Comparison of ENCODE assay signal across 13 cellular contexts in the genomic region with DNA sequence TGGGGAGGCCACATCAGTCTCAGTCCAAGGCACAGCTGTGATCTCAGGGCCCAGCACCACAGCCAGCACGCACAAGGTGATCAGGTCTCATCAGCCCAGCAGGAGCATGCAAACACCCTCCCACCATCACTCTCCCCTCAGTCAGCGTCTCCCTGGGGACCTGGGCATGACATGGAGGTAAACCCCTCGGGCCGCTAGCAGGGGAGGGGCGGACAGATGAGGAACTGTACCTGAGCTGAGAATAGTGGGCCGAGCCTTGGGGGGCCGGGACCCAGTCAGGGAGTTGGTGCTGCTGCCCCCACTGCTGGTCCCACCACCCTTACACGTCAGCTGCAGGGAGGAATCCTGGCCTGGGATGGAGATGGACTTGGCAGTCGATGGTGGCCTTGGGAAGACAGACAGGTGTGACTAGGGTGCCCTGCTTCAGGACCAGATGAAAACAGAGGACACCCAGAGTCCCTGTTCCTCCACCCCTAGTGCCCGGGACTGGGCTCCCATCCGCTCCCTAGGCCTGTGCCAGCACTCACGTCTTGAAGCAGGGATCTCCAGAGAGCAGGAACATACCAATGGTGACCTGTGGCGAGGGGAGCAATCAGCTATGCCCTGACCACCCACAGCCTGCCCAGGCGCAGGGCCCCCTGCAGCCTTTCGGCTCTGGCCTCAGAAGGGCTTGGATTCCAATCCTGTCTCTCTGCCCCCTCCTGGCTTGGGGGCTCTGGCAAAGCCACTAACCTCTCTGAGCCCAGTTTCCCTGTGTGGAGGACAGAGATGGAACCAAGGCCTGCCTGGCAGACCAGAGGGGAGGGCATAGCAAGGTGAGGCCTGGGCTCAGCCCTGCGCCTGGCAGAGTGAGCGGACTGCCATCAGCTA. TPM values are rescaled to one million over a fixed set of nuclear protein-coding genes. Genes with fewer than 3 reads are reported as not detected.
DNase-seq lines count a peak whose midpoint lies in the region; ATAC-seq, FAIRE-seq and TF ChIP-seq lines count a peak whose summit lies in the region.
"Had no signal": no experiment of that assay in that cellular context is flagged by ENCODE, and none has a peak within 500 bp of the region (broad histone marks: within the 10 kb centered on the region; RNA-seq: fewer than 3 reads in every experiment).

No MANE protein-coding gene starts in this region.

- CTCF ChIA-PET in HepG2 (lab: Yijun Ruan, JAX; ENCODE audit: low intra/inter-chr PET ratio, low total read pairs), result interaction anchor here (1.6 kb wide), 1 partner anchor 87 kb away, joined by 4 read pairs; no protein-coding TSS in a partner anchor
- CTCF ChIA-PET in activated CD8-positive, alpha-beta T cell treated with anti-CD3 and anti-CD28 coated beads for 36 hours (lab: Charles Lee), result interaction anchor here (1.9 to 30.0 kb wide), 3 partner anchors 10 to 170 kb away, joined by 4 to 631 read pairs (median 9); no protein-coding TSS in a partner anchor

- no peaks in the 10 kb centered on the region for H3K9me3 Mint-ChIP-seq in activated CD8-positive, alpha-beta T cell treated with anti-CD3 and anti-CD28 coated beads for 36 hours

- peaks cover 52% of the 10 kb centered on the region for H3K79me2 ChIP-seq in HepG2 (ENCODE audit: insufficient read depth, low read length)

- H3K4me2 ChIP-seq in HepG2 (ENCODE audit: low read depth, low read length), result peak overlapping the region; percentile 95

- WGBS in HepG2 (ENCODE audit: low lambda C conversion rate), result 100% methylated on average over 3 of the region's 17 CpGs
- WGBS in right lobe of liver (ENCODE audit: insufficient coverage, low coverage, low lambda C conversion rate, missing lambda C conversion rate), result 54% methylated on average over 3 of the region's 17 CpGs
- WGBS in gastroesophageal sphincter (ENCODE audit: low coverage in 1 of 2), 2 donors, result 100% methylated on average over 1 of the region's 17 CpGs; no CpG with 5 or more reads in 1 of the 2 donors

- H3K27ac ChIP-seq in HepG2 (ENCODE audit: extremely low read length, insufficient read depth, low read length) (peak overlapping the region; percentile 52), right lobe of liver (no peak overlapping the region), gastroesophageal sphincter (peak overlapping the region in 3 of 4 donors; percentile 43 to 60 (median 46))
- H3K27ac ChIP-seq: upper lobe of left lung had no signal

- TF ChIP-seq POLR2A in HepG2 (IDR thresholded peaks at IDR 0.05; ENCODE audit: insufficient read depth in 1 of 2, low read depth in 2 of 2, low read length in 2 of 2) (no peak), right lobe of liver (IDR thresholded peaks at IDR 0.05) (no peak), gastroesophageal sphincter (IDR thresholded peaks at IDR 0.05) (no peak)

- no peak for TF ChIP-seq EP300 in HepG2 (IDR thresholded peaks at IDR 0.05; ENCODE audit: low read depth in 2 of 2, low read length in 2 of 2)
- no peak for TF ChIP-seq EP300 in HepG2 (CRISPR knock-in tag; IDR thresholded peaks at IDR 0.05; ENCODE audit: borderline replicate concordance)
- no peak for TF ChIP-seq EP300 in gastroesophageal sphincter (IDR thresholded peaks at IDR 0.05)

- H3K4me3 ChIP-seq in HepG2 (replicated peaks in 1 of 3; ENCODE audit: insufficient read depth in 1 of 3, low read depth in 2 of 3, low read length in 3 of 3), result peak overlapping the region; percentile 14 to 74 (median 51); a peak in 5 of 6 replicates
- H3K4me3 ChIP-seq in right lobe of liver, result no peak overlapping the region
- no peak overlapping the region for H3K4me3 ChIP-seq in gastroesophageal sphincter
- H3K4me3 ChIP-seq: upper lobe of left lung had no signal

- H3K9me3 ChIP-seq in HepG2 (ENCODE audit: low read length), result no peaks in the 10 kb centered on the region
- no peaks in the 10 kb centered on the region for H3K9me3 ChIP-seq in right lobe of liver
- H3K9me3 ChIP-seq in gastroesophageal sphincter, result no peaks in the 10 kb centered on the region
- H3K9me3 ChIP-seq: upper lobe of left lung had no signal

- TF ChIP-seq CTCF in HepG2 (CRISPR knock-in tag; IDR thresholded peaks at IDR 0.05) (no peak), right lobe of liver (IDR thresholded peaks at IDR 0.05) (no peak), gastroesophageal sphincter (IDR thresholded peaks at IDR 0.05) (no peak)
- no peak for TF ChIP-seq CTCF in activated CD8-positive, alpha-beta T cell treated with anti-CD3 and anti-CD28 coated beads for 36 hours (IDR thresholded peaks at IDR 0.05)

- no peak overlapping the region for H2AFZ ChIP-seq in HepG2 (ENCODE audit: low read length)

- H3K4me3 Mint-ChIP-seq in activated CD8-positive, alpha-beta T cell treated with anti-CD3 and anti-CD28 coated beads for 36 hours, result no peak overlapping the region

- peaks cover 31% of the 10 kb centered on the region for H3K36me3 Mint-ChIP-seq in activated CD8-positive, alpha-beta T cell treated with anti-CD3 and anti-CD28 coated beads for 36 hours (ENCODE audit: low read depth)

- no TSS peak for BruUV-seq in HepG2 (replicated peaks; lab: Mats Ljungman, UMichigan)

- no peaks in the 10 kb centered on the region; a peak in 1 of 5 replicates for H3K27me3 ChIP-seq in HepG2 (ENCODE audit: control insufficient read depth in 1 of 2, insufficient read depth in 2 of 2, low read length in 2 of 2)
- H3K27me3 ChIP-seq in right lobe of liver, result no peaks in the 10 kb centered on the region
- H3K27me3 ChIP-seq in gastroesophageal sphincter, result no peaks in the 10 kb centered on the region
- H3K27me3 ChIP-seq: upper lobe of left lung had no signal

- no peak for TF ChIP-seq RAD21 in HepG2 (CRISPR knock-in tag; IDR thresholded peaks at IDR 0.05)

- peak overlapping the region; percentile 87 for H3K27ac Mint-ChIP-seq in activated CD8-positive, alpha-beta T cell treated with anti-CD3 and anti-CD28 coated beads for 36 hours
- H3K27ac Mint-ChIP-seq: progenitor cell of endocrine pancreas had no signal

- H3K9ac ChIP-seq in HepG2 (ENCODE audit: insufficient read depth, low read depth, low read length), result peak overlapping the region; percentile 62

- DNase-seq in HepG2 (ENCODE audit: low spot score), result no peak
- no peak for DNase-seq in right lobe of liver
- DNase-seq in activated CD8-positive, alpha-beta T cell treated with anti-CD3 and anti-CD28 coated beads for 36 hours, result no peak
- DNase-seq in LoVo (ENCODE audit: low spot score), result no peak
- DNase-seq in NCI-H82 treated with DMSO at 0.1 percent for 48 hours (lab: John Stamatoyannopoulos, UW; ENCODE audit: unreplicated experiment), result no peak
- no peak for DNase-seq in NCI-H187 (lab: John Stamatoyannopoulos, UW)
- DNase-seq: NCI-H1105 had no signal

- ATAC-seq in HepG2, result no peak
- no peak for ATAC-seq in right lobe of liver
- no peak for ATAC-seq in activated CD8-positive, alpha-beta T cell treated with anti-CD3 and anti-CD28 coated beads for 36 hours
- ATAC-seq in gastroesophageal sphincter, result no peak
- ATAC-seq in GM18502 (IDR thresholded peaks at IDR 0.05; ENCODE audit: poor library complexity, unreplicated experiment), result no peak

- H3K4me1 Mint-ChIP-seq in activated CD8-positive, alpha-beta T cell treated with anti-CD3 and anti-CD28 coated beads for 36 hours (ENCODE audit: low read depth), result peaks cover 58% of the 10 kb centered on the region

- POLR2A ChIA-PET in HepG2 (lab: Yijun Ruan, JAX), result interaction anchor here (0.6 to 1.0 kb wide), 2 partner anchors 31 to 81 kb away, joined by 3 read pairs; no protein-coding TSS in a partner anchor
- POLR2A ChIA-PET in activated CD8-positive, alpha-beta T cell treated with anti-CD3 and anti-CD28 coated beads for 36 hours (lab: Charles Lee), result interaction anchor here (0.8 to 1.0 kb wide), 4 partner anchors 11 to 144 kb away, joined by 3 to 5 read pairs (median 4); partner anchors contain the start of gene DPM2

- intact Hi-C loops in HepG2 (cut with micrococcal nuclease; ENCODE audit: unreplicated experiment), result loop anchor here (10.0 kb wide), 1 partner anchor 167 kb away; no protein-coding TSS in a partner anchor
- intact Hi-C loops in right lobe of liver (cut with DNase I), result no loop called here
- intact Hi-C loops in activated CD8-positive, alpha-beta T cell treated with anti-CD3 and anti-CD28 coated beads for 36 hours (cut with micrococcal nuclease), result no loop called here

- in situ Hi-C loops in HepG2 (cut with HindIII; ENCODE audit: extremely low pct_ligation_motif_present, low pct_unique_long_range_greater_than_20kb), result no loop called here

- no peak for FAIRE-seq in HepG2 (lab: Jason Lieb, UNC)
- FAIRE-seq: endometrium, islet of Langerhans had no signal

- H3K36me3 ChIP-seq in HepG2 (replicated peaks in 1 of 2; ENCODE audit: control insufficient read depth in 1 of 2, insufficient read depth in 2 of 2, low read length in 2 of 2) (peaks cover 14 to 44% of the 10 kb centered on the region in 2 experiments; a peak in 4 of 5 replicates), right lobe of liver (peaks cover 0 to 31% (median 9%) of the 10 kb centered on the region in 4 donors), gastroesophageal sphincter (peaks cover 0 to 37% of the 10 kb centered on the region in 2 donors)

- H3K4me1 ChIP-seq in HepG2 (ENCODE audit: insufficient read depth, low read length) (peaks cover 81% of the 10 kb centered on the region), right lobe of liver (peaks cover 0 to 11% (median 7%) of the 10 kb centered on the region in 4 donors), gastroesophageal sphincter (peaks cover 0 to 78% (median 11%) of the 10 kb centered on the region in 3 donors)

- H4K20me1 ChIP-seq in HepG2 (ENCODE audit: insufficient read depth, low read length), result peaks cover 5% of the 10 kb centered on the region

- no peaks in the 10 kb centered on the region for H3K27me3 Mint-ChIP-seq in activated CD8-positive, alpha-beta T cell treated with anti-CD3 and anti-CD28 coated beads for 36 hours
- H3K27me3 Mint-ChIP-seq: progenitor cell of endocrine pancreas had no signal

RNA-seq across cellular contexts. Expression of gene DPM2, which starts 10.4 kb away (rescaled TPM):
- 17.5 and 24.8 TPM in 2 replicates for total RNA-seq in HepG2 (2016; rRNA removed; fragmentation: Illumina TruSeq; extraction: Trizol)
- 20.0 and 27.3 TPM in 2 replicates for total RNA-seq in HepG2 (2016; cell fraction: cytosol; rRNA removed; fragmentation: Illumina TruSeq; extraction: Trizol; ENCODE audit: low read depth)
- total RNA-seq in HepG2 (2016; cell fraction: insoluble cytoplasmic fraction; rRNA removed; fragmentation: Illumina TruSeq; extraction: Trizol), result 14.9 and 23.0 TPM in 2 replicates
- total RNA-seq in HepG2 (2016; cell fraction: membrane; rRNA removed; fragmentation: Illumina TruSeq; extraction: Trizol), result 31.4 and 35.9 TPM in 2 replicates
- total RNA-seq in HepG2 (2016; cell fraction: nucleus; rRNA removed; fragmentation: Illumina TruSeq; extraction: Trizol), result 18.6 and 22.0 TPM in 2 replicates
- polyA plus RNA-seq in HepG2 (2011; rRNA removed), result 35.3 and 38.6 TPM in 2 replicates
- 30.5 and 35.2 TPM in 2 replicates for polyA plus RNA-seq in HepG2 (2011; cell fraction: cytosol; rRNA removed)
- polyA plus RNA-seq in HepG2 (2011; cell fraction: nucleus; rRNA removed), result 36.6 and 37.4 TPM in 2 replicates
- polyA plus RNA-seq in HepG2 (2012), result 21.4 and 25.3 TPM in 2 replicates
- 32.5 and 40.9 TPM in 2 replicates for polyA plus RNA-seq in HepG2 (2016; cell fraction: cytosol; fragmentation: Illumina TruSeq; extraction: Trizol; ENCODE audit: low read depth)
- 30.7 and 34.8 TPM in 2 replicates for polyA plus RNA-seq in HepG2 (2016; cell fraction: insoluble cytoplasmic fraction; fragmentation: Illumina TruSeq; extraction: Trizol; ENCODE audit: low read depth)
- 49.8 and 53.8 TPM in 2 replicates for polyA plus RNA-seq in HepG2 (2016; cell fraction: membrane; fragmentation: Illumina TruSeq; extraction: Trizol; ENCODE audit: low read depth)
- polyA plus RNA-seq in HepG2 (2016; cell fraction: nucleus; fragmentation: Illumina TruSeq; extraction: Trizol; ENCODE audit: insufficient read depth, low read depth), result 49.9 and 52.5 TPM in 2 replicates
- polyA minus RNA-seq in HepG2 (2011; rRNA and poly(A)+ RNA removed; ENCODE audit: low replicate concordance), result 68.5 and 193 TPM in 2 replicates
- polyA minus RNA-seq in HepG2 (2011; cell fraction: cytosol; rRNA and poly(A)+ RNA removed), result 12.9 and 15.4 TPM in 2 replicates
- polyA minus RNA-seq in HepG2 (2011; cell fraction: nucleus; rRNA and poly(A)+ RNA removed), result 34.8 and 35.4 TPM in 2 replicates
- total RNA-seq in right lobe of liver, result 10 to 100 TPM; 10.6 to 19.1 (median 13.9) TPM
- total RNA-seq in activated CD8-positive, alpha-beta T cell treated with anti-CD3 and anti-CD28 coated beads for 36 hours, result 10 to 100 TPM; 41.3 to 43.9 TPM
- total RNA-seq in gastroesophageal sphincter, result 10 to 100 TPM in 2 of 4 donors, 1 to 10 TPM in 2; 8.9 to 15.0 (median 11.2) TPM

RNA-seq across cellular contexts. Expression of gene PIP5KL1, which starts 17.5 kb away (rescaled TPM):
- total RNA-seq in HepG2 (2016; rRNA removed; fragmentation: Illumina TruSeq; extraction: Trizol) (0.20 TPM in 1 of 2 replicates, not detected in the other), right lobe of liver (under 1 TPM in 3 of 6 experiments, not detected in 3; 0.58 to 0.81 (median 0.70) TPM), gastroesophageal sphincter (1 to 10 TPM in 2 of 4 donors, under 1 TPM in 1, not detected in 1; 0.66 to 3.4 (median 3.1) TPM)
- total RNA-seq in HepG2 (2016; cell fraction: cytosol; rRNA removed; fragmentation: Illumina TruSeq; extraction: Trizol; ENCODE audit: low read depth), result 0.51 TPM in 1 of 2 replicates, not detected in the other
- 0.15 TPM in 1 of 2 replicates, not detected in the other for total RNA-seq in HepG2 (2016; cell fraction: insoluble cytoplasmic fraction; rRNA removed; fragmentation: Illumina TruSeq; extraction: Trizol)
- not detected in 2 replicates for total RNA-seq in HepG2 (2016; cell fraction: membrane; rRNA removed; fragmentation: Illumina TruSeq; extraction: Trizol)
- total RNA-seq in HepG2 (2016; cell fraction: nucleus; rRNA removed; fragmentation: Illumina TruSeq; extraction: Trizol), result 0.56 TPM in 1 of 2 replicates, not detected in the other
- 0.44 and 0.49 TPM in 2 replicates for polyA plus RNA-seq in HepG2 (2011; rRNA removed)
- polyA plus RNA-seq in HepG2 (2011; cell fraction: cytosol; rRNA removed), result 0.17 and 0.32 TPM in 2 replicates
- 5.3 and 9.9 TPM in 2 replicates for polyA plus RNA-seq in HepG2 (2011; cell fraction: nucleus; rRNA removed)
- 0.32 and 0.67 TPM in 2 replicates for polyA plus RNA-seq in HepG2 (2012)
- 0.24 TPM in 1 of 2 replicates, not detected in the other for polyA plus RNA-seq in HepG2 (2016; cell fraction: cytosol; fragmentation: Illumina TruSeq; extraction: Trizol; ENCODE audit: low read depth)
- polyA plus RNA-seq in HepG2 (2016; cell fraction: insoluble cytoplasmic fraction; fragmentation: Illumina TruSeq; extraction: Trizol; ENCODE audit: low read depth), result not detected in 2 replicates
- polyA plus RNA-seq in HepG2 (2016; cell fraction: membrane; fragmentation: Illumina TruSeq; extraction: Trizol; ENCODE audit: low read depth), result not detected in 2 replicates
- 1.1 TPM in 1 of 2 replicates, not detected in the other for polyA plus RNA-seq in HepG2 (2016; cell fraction: nucleus; fragmentation: Illumina TruSeq; extraction: Trizol; ENCODE audit: insufficient read depth, low read depth)
- 0.72 and 1.4 TPM in 2 replicates for polyA minus RNA-seq in HepG2 (2011; rRNA and poly(A)+ RNA removed; ENCODE audit: low replicate concordance)
- polyA minus RNA-seq in HepG2 (2011; cell fraction: cytosol; rRNA and poly(A)+ RNA removed), result 0.88 TPM in 1 of 2 replicates, not detected in the other
- 1.3 and 2.2 TPM in 2 replicates for polyA minus RNA-seq in HepG2 (2011; cell fraction: nucleus; rRNA and poly(A)+ RNA removed)
- 1 to 10 TPM; 1.7 to 2.5 TPM for total RNA-seq in activated CD8-positive, alpha-beta T cell treated with anti-CD3 and anti-CD28 coated beads for 36 hours

RNA-seq across cellular contexts. Expression of gene ST6GALNAC4, which starts 31.2 kb away (rescaled TPM):
- 14.8 and 18.8 TPM in 2 replicates for total RNA-seq in HepG2 (2016; rRNA removed; fragmentation: Illumina TruSeq; extraction: Trizol)
- total RNA-seq in HepG2 (2016; cell fraction: cytosol; rRNA removed; fragmentation: Illumina TruSeq; extraction: Trizol; ENCODE audit: low read depth), result 35.6 and 43.0 TPM in 2 replicates
- total RNA-seq in HepG2 (2016; cell fraction: insoluble cytoplasmic fraction; rRNA removed; fragmentation: Illumina TruSeq; extraction: Trizol), result 13.0 and 19.7 TPM in 2 replicates
- 47.7 and 65.6 TPM in 2 replicates for total RNA-seq in HepG2 (2016; cell fraction: membrane; rRNA removed; fragmentation: Illumina TruSeq; extraction: Trizol)
- total RNA-seq in HepG2 (2016; cell fraction: nucleus; rRNA removed; fragmentation: Illumina TruSeq; extraction: Trizol), result 12.8 and 17.5 TPM in 2 replicates
- polyA plus RNA-seq in HepG2 (2011; rRNA removed), result 27.7 and 36.4 TPM in 2 replicates
- polyA plus RNA-seq in HepG2 (2011; cell fraction: cytosol; rRNA removed), result 26.2 and 47.9 TPM in 2 replicates
- polyA plus RNA-seq in HepG2 (2011; cell fraction: nucleus; rRNA removed), result 41.2 and 43.3 TPM in 2 replicates
- 14.8 and 21.6 TPM in 2 replicates for polyA plus RNA-seq in HepG2 (2012)
- polyA plus RNA-seq in HepG2 (2016; cell fraction: cytosol; fragmentation: Illumina TruSeq; extraction: Trizol; ENCODE audit: low read depth), result 55.5 and 75.3 TPM in 2 replicates
- 20.6 and 23.9 TPM in 2 replicates for polyA plus RNA-seq in HepG2 (2016; cell fraction: insoluble cytoplasmic fraction; fragmentation: Illumina TruSeq; extraction: Trizol; ENCODE audit: low read depth)
- polyA plus RNA-seq in HepG2 (2016; cell fraction: membrane; fragmentation: Illumina TruSeq; extraction: Trizol; ENCODE audit: low read depth), result 69.4 and 78.8 TPM in 2 replicates
- polyA plus RNA-seq in HepG2 (2016; cell fraction: nucleus; fragmentation: Illumina TruSeq; extraction: Trizol; ENCODE audit: insufficient read depth, low read depth), result 25.2 and 32.3 TPM in 2 replicates
- 74.4 and 118 TPM in 2 replicates for polyA minus RNA-seq in HepG2 (2011; rRNA and poly(A)+ RNA removed; ENCODE audit: low replicate concordance)
- 40.0 and 42.1 TPM in 2 replicates for polyA minus RNA-seq in HepG2 (2011; cell fraction: cytosol; rRNA and poly(A)+ RNA removed)
- 15.6 and 17.8 TPM in 2 replicates for polyA minus RNA-seq in HepG2 (2011; cell fraction: nucleus; rRNA and poly(A)+ RNA removed)
- 10 to 100 TPM in 3 of 6 experiments, 1 to 10 TPM in 3; 3.2 to 23.8 (median 11.2) TPM for total RNA-seq in right lobe of liver
- total RNA-seq in activated CD8-positive, alpha-beta T cell treated with anti-CD3 and anti-CD28 coated beads for 36 hours, result 10 to 100 TPM; 34.3 to 34.9 TPM
- total RNA-seq in gastroesophageal sphincter, result 10 to 100 TPM; 25.2 to 49.7 (median 31.7) TPM

RNA-seq across cellular contexts. Expression of gene EEIG1, which starts 32.7 kb away (rescaled TPM):
- total RNA-seq in HepG2 (2016; rRNA removed; fragmentation: Illumina TruSeq; extraction: Trizol) (16.1 and 16.6 TPM in 2 replicates), right lobe of liver (10 to 100 TPM in 5 of 6 experiments, 1 to 10 TPM in 1; 9.7 to 54.1 (median 23.6) TPM), gastroesophageal sphincter (10 to 100 TPM in 3 of 4 donors, 1 to 10 TPM in 1; 7.0 to 22.0 (median 16.3) TPM)
- total RNA-seq in HepG2 (2016; cell fraction: cytosol; rRNA removed; fragmentation: Illumina TruSeq; extraction: Trizol; ENCODE audit: low read depth), result 10.4 and 11.3 TPM in 2 replicates
- total RNA-seq in HepG2 (2016; cell fraction: insoluble cytoplasmic fraction; rRNA removed; fragmentation: Illumina TruSeq; extraction: Trizol), result 12.3 and 17.2 TPM in 2 replicates
- 21.5 and 21.9 TPM in 2 replicates for total RNA-seq in HepG2 (2016; cell fraction: membrane; rRNA removed; fragmentation: Illumina TruSeq; extraction: Trizol)
- total RNA-seq in HepG2 (2016; cell fraction: nucleus; rRNA removed; fragmentation: Illumina TruSeq; extraction: Trizol), result 20.0 and 24.0 TPM in 2 replicates
- polyA plus RNA-seq in HepG2 (2011; rRNA removed), result 25.2 and 30.1 TPM in 2 replicates
- 19.7 and 22.7 TPM in 2 replicates for polyA plus RNA-seq in HepG2 (2011; cell fraction: cytosol; rRNA removed)
- polyA plus RNA-seq in HepG2 (2011; cell fraction: nucleus; rRNA removed), result 108 and 126 TPM in 2 replicates
- polyA plus RNA-seq in HepG2 (2012), result 22.5 and 36.8 TPM in 2 replicates
- 3.8 and 4.2 TPM in 2 replicates for polyA plus RNA-seq in HepG2 (2016; cell fraction: cytosol; fragmentation: Illumina TruSeq; extraction: Trizol; ENCODE audit: low read depth)
- polyA plus RNA-seq in HepG2 (2016; cell fraction: insoluble cytoplasmic fraction; fragmentation: Illumina TruSeq; extraction: Trizol; ENCODE audit: low read depth), result 24.1 and 30.7 TPM in 2 replicates
- polyA plus RNA-seq in HepG2 (2016; cell fraction: membrane; fragmentation: Illumina TruSeq; extraction: Trizol; ENCODE audit: low read depth), result 16.7 and 17.4 TPM in 2 replicates
- 72.4 and 76.1 TPM in 2 replicates for polyA plus RNA-seq in HepG2 (2016; cell fraction: nucleus; fragmentation: Illumina TruSeq; extraction: Trizol; ENCODE audit: insufficient read depth, low read depth)
- 25.3 and 40.6 TPM in 2 replicates for polyA minus RNA-seq in HepG2 (2011; rRNA and poly(A)+ RNA removed; ENCODE audit: low replicate concordance)
- 8.3 and 11.4 TPM in 2 replicates for polyA minus RNA-seq in HepG2 (2011; cell fraction: cytosol; rRNA and poly(A)+ RNA removed)
- 25.0 and 25.4 TPM in 2 replicates for polyA minus RNA-seq in HepG2 (2011; cell fraction: nucleus; rRNA and poly(A)+ RNA removed)
- 10 to 100 TPM; 79.7 to 81.5 TPM for total RNA-seq in activated CD8-positive, alpha-beta T cell treated with anti-CD3 and anti-CD28 coated beads for 36 hours

RNA-seq across cellular contexts. Expression of gene ST6GALNAC6, which starts 48.7 kb away (rescaled TPM):
- total RNA-seq in HepG2 (2016; rRNA removed; fragmentation: Illumina TruSeq; extraction: Trizol), result 16.7 and 18.5 TPM in 2 replicates
- 13.5 and 13.9 TPM in 2 replicates for total RNA-seq in HepG2 (2016; cell fraction: cytosol; rRNA removed; fragmentation: Illumina TruSeq; extraction: Trizol; ENCODE audit: low read depth)
- total RNA-seq in HepG2 (2016; cell fraction: insoluble cytoplasmic fraction; rRNA removed; fragmentation: Illumina TruSeq; extraction: Trizol), result 11.7 and 18.2 TPM in 2 replicates
- total RNA-seq in HepG2 (2016; cell fraction: membrane; rRNA removed; fragmentation: Illumina TruSeq; extraction: Trizol), result 42.0 and 46.1 TPM in 2 replicates
- total RNA-seq in HepG2 (2016; cell fraction: nucleus; rRNA removed; fragmentation: Illumina TruSeq; extraction: Trizol), result 13.4 and 15.1 TPM in 2 replicates
- 65.4 and 103 TPM in 2 replicates for polyA plus RNA-seq in HepG2 (2011; rRNA removed)
- 63.0 and 69.3 TPM in 2 replicates for polyA plus RNA-seq in HepG2 (2011; cell fraction: cytosol; rRNA removed)
- polyA plus RNA-seq in HepG2 (2011; cell fraction: nucleus; rRNA removed), result 134 and 138 TPM in 2 replicates
- 36.1 and 53.0 TPM in 2 replicates for polyA plus RNA-seq in HepG2 (2012)
- polyA plus RNA-seq in HepG2 (2016; cell fraction: cytosol; fragmentation: Illumina TruSeq; extraction: Trizol; ENCODE audit: low read depth), result 33.4 and 37.1 TPM in 2 replicates
- polyA plus RNA-seq in HepG2 (2016; cell fraction: insoluble cytoplasmic fraction; fragmentation: Illumina TruSeq; extraction: Trizol; ENCODE audit: low read depth), result 18.0 and 19.3 TPM in 2 replicates
- 54.8 and 59.0 TPM in 2 replicates for polyA plus RNA-seq in HepG2 (2016; cell fraction: membrane; fragmentation: Illumina TruSeq; extraction: Trizol; ENCODE audit: low read depth)
- 32.9 and 35.5 TPM in 2 replicates for polyA plus RNA-seq in HepG2 (2016; cell fraction: nucleus; fragmentation: Illumina TruSeq; extraction: Trizol; ENCODE audit: insufficient read depth, low read depth)
- 41.6 and 91.9 TPM in 2 replicates for polyA minus RNA-seq in HepG2 (2011; rRNA and poly(A)+ RNA removed; ENCODE audit: low replicate concordance)
- 15.4 and 21.1 TPM in 2 replicates for polyA minus RNA-seq in HepG2 (2011; cell fraction: cytosol; rRNA and poly(A)+ RNA removed)
- polyA minus RNA-seq in HepG2 (2011; cell fraction: nucleus; rRNA and poly(A)+ RNA removed), result 22.4 and 22.6 TPM in 2 replicates
- total RNA-seq in right lobe of liver, result 10 to 100 TPM; 22.5 to 40.3 (median 29.8) TPM
- total RNA-seq in activated CD8-positive, alpha-beta T cell treated with anti-CD3 and anti-CD28 coated beads for 36 hours, result 10 to 100 TPM; 36.9 to 38.8 TPM
- total RNA-seq in gastroesophageal sphincter, result 100 to 1,000 TPM; 112 to 146 (median 132) TPM

Comparison
In these comparisons a context has a peak if more than half of its experiments do, and no peak if none do; other contexts are left out.
1. H3K27ac ChIP-seq: peak in HepG2 (single experiment) and gastroesophageal sphincter (3 of 4); none in right lobe of liver (0 of 3).
2. H3K4me3 ChIP-seq: peak in HepG2 (3 of 3); none in right lobe of liver (0 of 3) and gastroesophageal sphincter (0 of 2).